ENCODE assay signal across 8 cellular contexts in the genomic region with DNA sequence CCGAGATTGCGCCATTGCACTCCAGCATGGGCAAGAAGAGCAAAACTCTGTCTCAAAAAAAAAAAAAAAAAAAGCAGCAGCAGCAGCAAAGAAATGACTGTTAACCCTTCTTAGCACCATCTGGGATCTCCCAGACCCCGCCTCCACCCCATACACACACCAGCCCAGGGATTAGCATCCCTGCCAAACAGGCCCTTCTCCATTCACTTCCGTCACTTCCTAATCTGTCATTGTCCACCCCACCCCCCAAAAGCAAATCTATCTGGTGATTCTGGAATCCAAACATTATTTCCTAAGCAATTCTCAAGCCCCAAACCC. TPM values are rescaled to one million over a fixed set of nuclear protein-coding genes. Genes with fewer than 3 reads are reported as not detected.
DNase-seq lines count a peak whose midpoint lies in the region; ATAC-seq and TF ChIP-seq lines count a peak whose summit lies in the region.

No MANE protein-coding gene starts in this region.

- H3K27me3 ChIP-seq in GM23338 (ENCODE audit: insufficient read depth) (peaks cover 40% of the 10 kb centered on the region), fibroblast of lung (ENCODE audit: control insufficient read depth, insufficient read depth, low read length) (no peaks in the 10 kb centered on the region)

- H3K27me3 Mint-ChIP-seq in GM23338 (ENCODE audit: insufficient read depth, low read depth, poor library complexity), result peaks cover 52% of the 10 kb centered on the region
- no peaks in the 10 kb centered on the region for H3K27me3 Mint-ChIP-seq in T-cell

- H3K4me3 ChIP-seq in GM23338 (peak overlapping the region; percentile 36), fibroblast of lung (replicated peaks in 1 of 4; ENCODE audit: control extremely low read depth in 1 of 4, insufficient read depth in 1 of 4, low read depth in 3 of 4, low read length in 4 of 4) (peak overlapping the region; percentile 47 to 60 (median 50)), skeletal muscle cell (ENCODE audit: low read depth, low read length) (peak overlapping the region; percentile 41)

- ATAC-seq in GM23338 (peak; percentile 10), T-cell (replicated peaks in 1 of 4) (no peak), GM21423 (IDR thresholded peaks at IDR 0.05; ENCODE audit: unreplicated experiment) (no peak), omental fat pad (ENCODE audit: low FRiP score) (no peak)

- H3K9ac ChIP-seq in fibroblast of lung (ENCODE audit: insufficient read depth, low read length), result peak overlapping the region; percentile 76

- H3K4me2 ChIP-seq in GM23338 (peak overlapping the region; percentile 78), fibroblast of lung (ENCODE audit: extremely low read depth, insufficient read depth, low read length) (peak overlapping the region; percentile 100)

- H3K36me3 ChIP-seq in GM23338 (ENCODE audit: insufficient read depth) (0 out of 2 replicates have a peak, but pooled peaks cover under 1% of the 10 kb centered on the region), fibroblast of lung (ENCODE audit: control insufficient read depth, insufficient read depth, low read length) (no peaks in the 10 kb centered on the region)

- H3K79me2 ChIP-seq in GM23338 (replicated peaks; ENCODE audit: insufficient read depth) (no peaks in the 10 kb centered on the region), fibroblast of lung (ENCODE audit: control insufficient read depth, insufficient read depth, low read length) (peaks cover 19% of the 10 kb centered on the region)

- DNase-seq in GM23338 (ENCODE audit: low spot score) (peak; percentile 67), T-cell (no peak), fibroblast of lung (ENCODE audit: low read depth in 2 of 2) (peak in 1 of 2 donors; percentile 72), skeletal muscle cell (ENCODE audit: low read depth) (no peak), H4 (ENCODE audit: low spot score) (no peak), omental fat pad (ENCODE audit: low spot score) (no peak)
- DNase-seq in activated CD4-positive, CD25-positive, alpha-beta regulatory T cell (lab: John Stamatoyannopoulos, UW), result no peak

- TF ChIP-seq CTCF in GM23338 (conservative IDR thresholded peaks at IDR 0.05; ENCODE audit: low read depth in 2 of 2), result no peak
- TF ChIP-seq CTCF in fibroblast of lung (conservative IDR thresholded peaks at IDR 0.05 in 1 of 2, IDR thresholded peaks at IDR 0.05 in 1 of 2; ENCODE audit: low read depth in 1 of 2, low read length in 2 of 2), result no peak
- TF ChIP-seq CTCF in omental fat pad (IDR thresholded peaks at IDR 0.05), result no peak

- H3K36me3 Mint-ChIP-seq in GM23338 (ENCODE audit: low read depth) (peaks cover 20% of the 10 kb centered on the region), T-cell (peaks cover 4% of the 10 kb centered on the region)

- CTCF ChIA-PET in T-cell (lab: Charles Lee), result interaction anchor here (0.7 to 2.9 kb wide), 9 partner anchors 8 to 755 kb away, joined by 4 to 40 read pairs (median 8); a partner anchor contains a TSS

- peak overlapping the region; percentile 54 for H3K4me3 Mint-ChIP-seq in GM23338
- peak overlapping the region; percentile 43 to 82 (median 73) for H3K4me3 Mint-ChIP-seq in T-cell

- no peaks in the 10 kb centered on the region for H3K9me3 ChIP-seq in fibroblast of lung (ENCODE audit: control insufficient read depth, insufficient read depth, low read depth, low read length)

- H3K9me2 ChIP-seq in GM23338 (ENCODE audit: insufficient read depth), result no peaks in the 10 kb centered on the region

- H3F3A ChIP-seq in GM23338 (replicated peaks; ENCODE audit: low read depth), result peaks cover 39% of the 10 kb centered on the region

- H3K9me3 Mint-ChIP-seq in GM23338 (no peaks in the 10 kb centered on the region; the same call in 1 of the 3 replicates), T-cell (no peaks in the 10 kb centered on the region)

- H3K4me1 Mint-ChIP-seq in GM23338, result peaks cover 60% of the 10 kb centered on the region
- peaks cover 85 to 95% (median 88%) of the 10 kb centered on the region in 3 donors for H3K4me1 Mint-ChIP-seq in T-cell

- H2AFZ ChIP-seq in GM23338, result no peak overlapping the region
- no peak overlapping the region for H2AFZ ChIP-seq in fibroblast of lung (ENCODE audit: low read length)

- H4K20me1 ChIP-seq in GM23338 (replicated peaks; ENCODE audit: insufficient read depth) (peaks cover 13% of the 10 kb centered on the region), fibroblast of lung (ENCODE audit: control insufficient read depth, extremely low read depth, insufficient read depth, low read length) (no peaks in the 10 kb centered on the region)

- H3K27ac ChIP-seq in GM23338 (ENCODE audit: low read depth) (no peak overlapping the region), fibroblast of lung (ENCODE audit: insufficient read depth, low read length) (peak overlapping the region; percentile 99)

- H3K27ac Mint-ChIP-seq in GM23338 (peak overlapping the region; percentile 87), T-cell (peak overlapping the region; percentile 97 to 99)

- H3K4me1 ChIP-seq in GM23338 (ENCODE audit: insufficient read depth) (peaks cover 44% of the 10 kb centered on the region), fibroblast of lung (ENCODE audit: control insufficient read depth, extremely low read depth, insufficient read depth, low read length) (peaks cover 52% of the 10 kb centered on the region)

- POLR2A ChIA-PET in T-cell (lab: Charles Lee), result interaction anchor here (0.6 to 3.5 kb wide), 13 partner anchors 9 to 371 kb away, joined by 3 to 41 read pairs (median 9); a partner anchor contains a TSS

TF ChIP-seq in GM23338, 12 proteins besides CTCF, POLR2A, EP300 and RAD21 (continues in another document):
- TF ChIP-seq CREB1 (CRISPR knock-in tag; IDR thresholded peaks at IDR 0.05; ENCODE audit: low read depth), result no peak
- TF ChIP-seq ZNF114 (CRISPR knock-in tag; IDR thresholded peaks at IDR 0.05), result no peak
- TF ChIP-seq, protein P1, sequence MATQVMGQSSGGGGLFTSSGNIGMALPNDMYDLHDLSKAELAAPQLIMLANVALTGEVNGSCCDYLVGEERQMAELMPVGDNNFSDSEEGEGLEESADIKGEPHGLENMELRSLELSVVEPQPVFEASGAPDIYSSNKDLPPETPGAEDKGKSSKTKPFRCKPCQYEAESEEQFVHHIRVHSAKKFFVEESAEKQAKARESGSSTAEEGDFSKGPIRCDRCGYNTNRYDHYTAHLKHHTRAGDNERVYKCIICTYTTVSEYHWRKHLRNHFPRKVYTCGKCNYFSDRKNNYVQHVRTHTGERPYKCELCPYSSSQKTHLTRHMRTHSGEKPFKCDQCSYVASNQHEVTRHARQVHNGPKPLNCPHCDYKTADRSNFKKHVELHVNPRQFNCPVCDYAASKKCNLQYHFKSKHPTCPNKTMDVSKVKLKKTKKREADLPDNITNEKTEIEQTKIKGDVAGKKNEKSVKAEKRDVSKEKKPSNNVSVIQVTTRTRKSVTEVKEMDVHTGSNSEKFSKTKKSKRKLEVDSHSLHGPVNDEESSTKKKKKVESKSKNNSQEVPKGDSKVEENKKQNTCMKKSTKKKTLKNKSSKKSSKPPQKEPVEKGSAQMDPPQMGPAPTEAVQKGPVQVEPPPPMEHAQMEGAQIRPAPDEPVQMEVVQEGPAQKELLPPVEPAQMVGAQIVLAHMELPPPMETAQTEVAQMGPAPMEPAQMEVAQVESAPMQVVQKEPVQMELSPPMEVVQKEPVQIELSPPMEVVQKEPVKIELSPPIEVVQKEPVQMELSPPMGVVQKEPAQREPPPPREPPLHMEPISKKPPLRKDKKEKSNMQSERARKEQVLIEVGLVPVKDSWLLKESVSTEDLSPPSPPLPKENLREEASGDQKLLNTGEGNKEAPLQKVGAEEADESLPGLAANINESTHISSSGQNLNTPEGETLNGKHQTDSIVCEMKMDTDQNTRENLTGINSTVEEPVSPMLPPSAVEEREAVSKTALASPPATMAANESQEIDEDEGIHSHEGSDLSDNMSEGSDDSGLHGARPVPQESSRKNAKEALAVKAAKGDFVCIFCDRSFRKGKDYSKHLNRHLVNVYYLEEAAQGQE (IDR thresholded peaks at IDR 0.05; ENCODE audit: unreplicated experiment), result no peak
- no peak for TF ChIP-seq POLR2AphosphoS5 (IDR thresholded peaks at IDR 0.05; ENCODE audit: low read depth)

RNA-seq across cellular contexts. Expression of a gene that starts 5.8 kb away (rescaled TPM):
- 1.7 and 2.1 TPM in 2 replicates for total RNA-seq in GM23338 (2014; rRNA removed; shearing (Covaris generic))
- polyA plus RNA-seq in GM23338 (2016; fragmentation: Nextera tagmentation; extraction: Ambion mirVana), result 0.91 and 1.1 TPM in 2 replicates
- total RNA-seq in T-cell, result 100 to 1,000 TPM; 267 to 636 (median 395) TPM
- total RNA-seq in fibroblast of lung, result 396 and 762 TPM in 2 replicates
- 209 and 220 TPM in 2 replicates for polyA plus RNA-seq in fibroblast of lung
- polyA plus RNA-seq in fibroblast of lung (2012), result 281 and 392 TPM in 2 replicates
- 340 and 357 TPM in 2 replicates for polyA minus RNA-seq in fibroblast of lung (ENCODE audit: low replicate concordance)
- total RNA-seq in H4 (2014; rRNA removed; shearing (Covaris generic)), result 47.0 and 60.1 TPM in 2 replicates
- 1,000 to 10,000 TPM in 3 of 4 donors, 100 to 1,000 TPM in 1; 874 to 1,336 (median 1,047) TPM for total RNA-seq in omental fat pad

RNA-seq across cellular contexts. Expression of a gene that starts 21.3 kb away (rescaled TPM):
- 1,200 and 1,316 TPM in 2 replicates for total RNA-seq in GM23338 (2014; rRNA removed; shearing (Covaris generic))
- polyA plus RNA-seq in GM23338 (2016; fragmentation: Nextera tagmentation; extraction: Ambion mirVana) (696 and 736 TPM in 2 replicates), fibroblast of lung (1,308 and 1,333 TPM in 2 replicates)
- total RNA-seq in T-cell (1,000 to 10,000 TPM; 1,908 to 2,187 (median 2,119) TPM), fibroblast of lung (1,405 and 1,825 TPM in 2 replicates), omental fat pad (1,000 to 10,000 TPM; 1,194 to 1,561 (median 1,267) TPM)
- 1,642 and 1,675 TPM in 2 replicates for polyA plus RNA-seq in fibroblast of lung (2012)
- polyA minus RNA-seq in fibroblast of lung (ENCODE audit: low replicate concordance), result 2,187 and 2,476 TPM in 2 replicates
- total RNA-seq in H4 (2014; rRNA removed; shearing (Covaris generic)), result 1,742 and 1,908 TPM in 2 replicates

RNA-seq across cellular contexts. Expression of a gene that starts 38.9 kb away (rescaled TPM):
- total RNA-seq in GM23338 (2014; rRNA removed; shearing (Covaris generic)), result 15.2 and 22.2 TPM in 2 replicates
- polyA plus RNA-seq in GM23338 (2016; fragmentation: Nextera tagmentation; extraction: Ambion mirVana) (12.8 and 14.0 TPM in 2 replicates), fibroblast of lung (5.5 and 6.8 TPM in 2 replicates)
- total RNA-seq in T-cell (10 to 100 TPM; 35.2 to 56.0 (median 42.9) TPM), fibroblast of lung (6.9 and 7.8 TPM in 2 replicates), omental fat pad (10 to 100 TPM in 3 of 4 donors, 1 to 10 TPM in 1; 7.9 to 11.0 (median 10.5) TPM)
- 7.1 and 9.5 TPM in 2 replicates for polyA plus RNA-seq in fibroblast of lung (2012)
- 5.9 and 7.1 TPM in 2 replicates for polyA minus RNA-seq in fibroblast of lung (ENCODE audit: low replicate concordance)
- 2.3 and 5.4 TPM in 2 replicates for total RNA-seq in H4 (2014; rRNA removed; shearing (Covaris generic))

RNA-seq across cellular contexts. Expression of a gene that starts 49.2 kb away (rescaled TPM):
- total RNA-seq in GM23338 (2014; rRNA removed; shearing (Covaris generic)), result 93.6 and 102 TPM in 2 replicates
- polyA plus RNA-seq in GM23338 (2016; fragmentation: Nextera tagmentation; extraction: Ambion mirVana) (22.1 and 22.9 TPM in 2 replicates), fibroblast of lung (31.4 and 33.6 TPM in 2 replicates)
- total RNA-seq in T-cell (100 to 1,000 TPM; 151 to 185 (median 184) TPM), fibroblast of lung (117 and 124 TPM in 2 replicates), omental fat pad (100 to 1,000 TPM in 2 of 4 donors, 10 to 100 TPM in 2; 77.1 to 172 (median 89.6) TPM)
- polyA plus RNA-seq in fibroblast of lung (2012), result 65.0 and 77.5 TPM in 2 replicates
- polyA minus RNA-seq in fibroblast of lung (ENCODE audit: low replicate concordance), result 73.0 and 89.7 TPM in 2 replicates
- total RNA-seq in H4 (2014; rRNA removed; shearing (Covaris generic)), result 96.1 and 108 TPM in 2 replicates

Comparison
In these comparisons a context has a peak if more than half of its experiments do, and no peak if none do; other contexts are left out.
1. RNA of a gene that starts 5.8 kb away (total RNA-seq): 874 to 1,336 TPM in omental fat pad, 396 to 762 TPM in fibroblast of lung, 267 to 636 TPM in T-cell and 47.0 to 60.1 TPM in H4; 1.7 to 2.1 TPM in GM23338; every median in the first group is over 10 times any median in the second.
2. Peak in every context shown above with its lines, with median percentiles within 50 percentile points of each other: H3K4me3 ChIP-seq.